ENCODE assay signal across 11 cellular contexts in the genomic region with DNA sequence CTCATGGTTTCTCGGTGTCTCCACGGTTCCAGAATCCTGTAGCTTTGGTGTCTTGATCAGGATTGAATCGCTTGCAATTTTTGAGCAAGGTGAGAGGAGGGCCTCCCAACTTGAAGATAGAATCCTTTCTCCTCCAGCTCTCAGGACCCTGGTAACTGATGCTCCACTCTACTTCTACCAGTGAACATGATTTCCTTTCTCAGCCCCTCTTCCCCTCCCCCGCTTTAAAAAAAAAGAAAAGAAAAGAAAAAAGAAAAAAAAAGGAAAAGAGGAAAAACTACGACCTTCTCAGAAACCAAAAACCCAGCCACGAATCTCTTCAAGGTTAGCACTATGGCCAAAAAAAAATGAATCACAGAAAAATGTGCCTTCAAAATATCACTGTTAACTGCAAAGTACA. TPM values are rescaled to one million over a fixed set of nuclear protein-coding genes. Genes with fewer than 3 reads are reported as not detected.
A peak's percentile ranks its signal among the peaks of the same experiment; 100 is the strongest.
DNase-seq lines count a peak whose midpoint lies in the region; ATAC-seq and TF ChIP-seq lines count a peak whose summit lies in the region.
"Had no signal": no experiment of that assay in that cellular context is flagged by ENCODE, and none has a peak within 500 bp of the region (broad histone marks: within the 10 kb centered on the region; RNA-seq: fewer than 3 reads in every experiment).

No MANE protein-coding gene starts in this region.

- no peak for DNase-seq in SK-N-SH
- DNase-seq in cardiac fibroblast (ENCODE audit: low read depth in 2 of 2): no peak
- no peak for DNase-seq in upper lobe of right lung
- DNase-seq in erythroblast (lab: John Stamatoyannopoulos, UW): no peak
- no peak for DNase-seq in NCI-H1105 (lab: John Stamatoyannopoulos, UW)

- H3K79me2 ChIP-seq in SK-N-SH (ENCODE audit: insufficient read depth): peaks cover 58% of the 10 kb centered on the region

- H3K27ac ChIP-seq in SK-N-SH (ENCODE audit: low read depth in 2 of 2, low read length in 1 of 2) (peak overlapping the region; percentile 19 to 69), mesodermal cell (ENCODE audit: low read depth, low read length, severe bottlenecking) (no peak overlapping the region), upper lobe of right lung (no peak overlapping the region)

- H3K4me3 ChIP-seq in SK-N-SH (ENCODE audit: low read depth in 2 of 2, low read length in 1 of 2) (peak overlapping the region; percentile 66 to 90), cardiac fibroblast (replicated peaks in 1 of 2; ENCODE audit: low read depth in 2 of 2, low read length in 2 of 2) (peak overlapping the region; percentile 68 to 72), mesodermal cell (ENCODE audit: extremely low read depth, insufficient read depth, low read length, poor library complexity, severe bottlenecking) (peak overlapping the region; percentile 60), upper lobe of right lung (peak overlapping the region; percentile 59)

- H3K9ac ChIP-seq in SK-N-SH: peak overlapping the region; percentile 96

- peak overlapping the region; percentile 88 for H3K4me2 ChIP-seq in SK-N-SH

- no peak for TF ChIP-seq CTCF in SK-N-SH (IDR thresholded peaks at IDR 0.05)
- no peak for TF ChIP-seq CTCF in cardiac fibroblast (IDR thresholded peaks at IDR 0.05; ENCODE audit: low read depth, low read length)
- TF ChIP-seq CTCF in upper lobe of right lung (IDR thresholded peaks at IDR 0.05): no peak

- peaks cover 53% of the 10 kb centered on the region for H4K20me1 ChIP-seq in SK-N-SH (ENCODE audit: insufficient read depth)

- no peaks in the 10 kb centered on the region for H3K9me2 ChIP-seq in SK-N-SH

- H3K36me3 ChIP-seq in SK-N-SH (replicated peaks in 1 of 2; ENCODE audit: control insufficient read depth in 1 of 2, insufficient read depth in 2 of 2, low read length in 1 of 2) (peaks cover 0 to 10% of the 10 kb centered on the region in 2 experiments), mesodermal cell (ENCODE audit: control insufficient read depth, insufficient read depth, low read length) (peaks cover 15% of the 10 kb centered on the region), upper lobe of right lung (no peaks in the 10 kb centered on the region)

- H2AFZ ChIP-seq in SK-N-SH (ENCODE audit: low read depth): 0 out of 2 replicates have a peak overlapping the region, but pooled peaks have one; percentile 84

- H3F3A ChIP-seq in SK-N-SH (replicated peaks; ENCODE audit: insufficient read depth): peaks cover 9% of the 10 kb centered on the region

- TF ChIP-seq EP300 in SK-N-SH (IDR thresholded peaks at IDR 0.05; ENCODE audit: borderline replicate concordance in 1 of 2, low read depth in 1 of 2, low read length in 1 of 2): no peak

- H3K9me3 ChIP-seq in SK-N-SH (no peaks in the 10 kb centered on the region), mesodermal cell (ENCODE audit: control insufficient read depth, low read length) (no peaks in the 10 kb centered on the region), upper lobe of right lung (no peaks in the 10 kb centered on the region)

- CTCF ChIA-PET in SK-N-SH (lab: Yijun Ruan, JAX): interaction anchor here (1.0 to 1.5 kb wide), 4 partner anchors 74 to 135 kb away, joined by 3 to 4 read pairs (median 3); no protein-coding TSS in a partner anchor

- TF ChIP-seq POLR2A in erythroblast (IDR thresholded peaks at IDR 0.05; ENCODE audit: low read length): no peak

- POLR2A ChIA-PET in SK-N-SH (lab: Yijun Ruan, JAX): interaction anchor here (1.0 kb wide), 1 partner anchor 368 kb away, joined by 4 read pairs; no protein-coding TSS in a partner anchor

- ATAC-seq in SK-N-SH treated with all-trans-retinoic acid at 6 μM for 48 hours (no peak), upper lobe of right lung (no peak), GM19395 (IDR thresholded peaks at IDR 0.05; ENCODE audit: unreplicated experiment) (no peak)

- no peak for TF ChIP-seq RAD21 in SK-N-SH (IDR thresholded peaks at IDR 0.05; ENCODE audit: low read length)

- intact Hi-C loops in upper lobe of right lung (cut with DNase I): no loop called here

- WGBS in SK-N-SH (ENCODE audit: low lambda C conversion rate): 50% methylated on average over 6 of the region's 6 CpGs
- WGBS in mesodermal cell (ENCODE audit: insufficient coverage in 2 of 2), 2 experiments: 18 to 29% methylated on average over 3 to 4 of the region's 6 CpGs

- peaks cover 15 to 30% of the 10 kb centered on the region in 2 experiments for H3K4me1 ChIP-seq in SK-N-SH (ENCODE audit: control insufficient read depth in 1 of 2, insufficient read depth in 2 of 2, low read depth in 1 of 2, low read length in 1 of 2)
- peaks cover 12% of the 10 kb centered on the region for H3K4me1 ChIP-seq in mesodermal cell (ENCODE audit: control insufficient read depth, insufficient read depth, low read length, poor library complexity, severe bottlenecking)
- H3K4me1 ChIP-seq in upper lobe of right lung: peaks cover 46% of the 10 kb centered on the region

- no peaks in the 10 kb centered on the region for H3K27me3 ChIP-seq in SK-N-SH (ENCODE audit: insufficient read depth)
- no peaks in the 10 kb centered on the region for H3K27me3 ChIP-seq in upper lobe of right lung

TF ChIP-seq in SK-N-SH, 30 proteins besides CTCF, POLR2A, EP300 and RAD21:
- TF ChIP-seq RXRA (IDR thresholded peaks at IDR 0.05; ENCODE audit: borderline replicate concordance, low read depth): no peak
- TF ChIP-seq TAF1 (IDR thresholded peaks at IDR 0.05; ENCODE audit: borderline replicate concordance, low read depth, low read length): no peak
- no peak for TF ChIP-seq USF1 (IDR thresholded peaks at IDR 0.05; ENCODE audit: borderline replicate concordance, low read depth)

TF ChIP-seq in SK-N-SH treated with all-trans-retinoic acid at 6 μM for 48 hours, 23 proteins besides CTCF, POLR2A, EP300 and RAD21:
- TF ChIP-seq ZNF8 (CRISPR knock-in tag; IDR thresholded peaks at IDR 0.05) (no peak), ISL1 (CRISPR knock-in tag; IDR thresholded peaks at IDR 0.05) (no peak), TCF4 (CRISPR knock-in tag; IDR thresholded peaks at IDR 0.05; ENCODE audit: borderline replicate concordance) (no peak), BACH2 (CRISPR knock-in tag; IDR thresholded peaks at IDR 0.05; ENCODE audit: borderline replicate concordance) (no peak), ESRRG (CRISPR knock-in tag; IDR thresholded peaks at IDR 0.05) (no peak), ZFP30 (CRISPR knock-in tag; IDR thresholded peaks at IDR 0.05) (no peak), ZFP3 (CRISPR knock-in tag; IDR thresholded peaks at IDR 0.05) (no peak), PPARA (CRISPR knock-in tag; IDR thresholded peaks at IDR 0.05; ENCODE audit: borderline replicate concordance) (no peak)
- TF ChIP-seq, protein P1, sequence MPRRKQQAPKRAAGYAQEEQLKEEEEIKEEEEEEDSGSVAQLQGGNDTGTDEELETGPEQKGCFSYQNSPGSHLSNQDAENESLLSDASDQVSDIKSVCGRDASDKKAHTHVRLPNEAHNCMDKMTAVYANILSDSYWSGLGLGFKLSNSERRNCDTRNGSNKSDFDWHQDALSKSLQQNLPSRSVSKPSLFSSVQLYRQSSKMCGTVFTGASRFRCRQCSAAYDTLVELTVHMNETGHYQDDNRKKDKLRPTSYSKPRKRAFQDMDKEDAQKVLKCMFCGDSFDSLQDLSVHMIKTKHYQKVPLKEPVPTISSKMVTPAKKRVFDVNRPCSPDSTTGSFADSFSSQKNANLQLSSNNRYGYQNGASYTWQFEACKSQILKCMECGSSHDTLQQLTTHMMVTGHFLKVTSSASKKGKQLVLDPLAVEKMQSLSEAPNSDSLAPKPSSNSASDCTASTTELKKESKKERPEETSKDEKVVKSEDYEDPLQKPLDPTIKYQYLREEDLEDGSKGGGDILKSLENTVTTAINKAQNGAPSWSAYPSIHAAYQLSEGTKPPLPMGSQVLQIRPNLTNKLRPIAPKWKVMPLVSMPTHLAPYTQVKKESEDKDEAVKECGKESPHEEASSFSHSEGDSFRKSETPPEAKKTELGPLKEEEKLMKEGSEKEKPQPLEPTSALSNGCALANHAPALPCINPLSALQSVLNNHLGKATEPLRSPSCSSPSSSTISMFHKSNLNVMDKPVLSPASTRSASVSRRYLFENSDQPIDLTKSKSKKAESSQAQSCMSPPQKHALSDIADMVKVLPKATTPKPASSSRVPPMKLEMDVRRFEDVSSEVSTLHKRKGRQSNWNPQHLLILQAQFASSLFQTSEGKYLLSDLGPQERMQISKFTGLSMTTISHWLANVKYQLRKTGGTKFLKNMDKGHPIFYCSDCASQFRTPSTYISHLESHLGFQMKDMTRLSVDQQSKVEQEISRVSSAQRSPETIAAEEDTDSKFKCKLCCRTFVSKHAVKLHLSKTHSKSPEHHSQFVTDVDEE (CRISPR knock-in tag; IDR thresholded peaks at IDR 0.05): no peak
- TF ChIP-seq, protein P2, sequence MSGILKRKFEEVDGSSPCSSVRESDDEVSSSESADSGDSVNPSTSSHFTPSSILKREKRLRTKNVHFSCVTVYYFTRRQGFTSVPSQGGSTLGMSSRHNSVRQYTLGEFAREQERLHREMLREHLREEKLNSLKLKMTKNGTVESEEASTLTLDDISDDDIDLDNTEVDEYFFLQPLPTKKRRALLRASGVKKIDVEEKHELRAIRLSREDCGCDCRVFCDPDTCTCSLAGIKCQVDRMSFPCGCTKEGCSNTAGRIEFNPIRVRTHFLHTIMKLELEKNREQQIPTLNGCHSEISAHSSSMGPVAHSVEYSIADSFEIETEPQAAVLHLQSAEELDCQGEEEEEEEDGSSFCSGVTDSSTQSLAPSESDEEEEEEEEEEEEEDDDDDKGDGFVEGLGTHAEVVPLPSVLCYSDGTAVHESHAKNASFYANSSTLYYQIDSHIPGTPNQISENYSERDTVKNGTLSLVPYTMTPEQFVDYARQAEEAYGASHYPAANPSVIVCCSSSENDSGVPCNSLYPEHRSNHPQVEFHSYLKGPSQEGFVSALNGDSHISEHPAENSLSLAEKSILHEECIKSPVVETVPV (CRISPR knock-in tag; IDR thresholded peaks at IDR 0.05): no peak

RNA-seq across cellular contexts. Expression of gene ARHGEF11, which starts 1.2 kb away (rescaled TPM):
- polyA plus RNA-seq in SK-N-SH (2012; rRNA removed): 16.8 and 19.0 TPM in 2 replicates
- polyA plus RNA-seq in SK-N-SH (2012; cell fraction: cytosol; rRNA removed): 7.6 and 11.5 TPM in 2 replicates
- polyA plus RNA-seq in SK-N-SH (2012; cell fraction: nucleus; rRNA removed): 42.4 and 42.7 TPM in 2 replicates
- 25.1 TPM for polyA plus RNA-seq in mesodermal cell (2013, experiment 1 of 2)
- 19.9 TPM for polyA plus RNA-seq in mesodermal cell (2013, experiment 2 of 2)
- 41.1 TPM for total RNA-seq in upper lobe of right lung

RNA-seq across cellular contexts. Expression of gene ETV3L, which starts 55.3 kb away (rescaled TPM):
- polyA plus RNA-seq in SK-N-SH (2012; rRNA removed): not detected in 2 replicates
- not detected in 2 replicates for polyA plus RNA-seq in SK-N-SH (2012; cell fraction: cytosol; rRNA removed)
- not detected in 2 replicates for polyA plus RNA-seq in SK-N-SH (2012; cell fraction: nucleus; rRNA removed)
- polyA plus RNA-seq in mesodermal cell (2013, experiment 1 of 2): not detected
- polyA plus RNA-seq in mesodermal cell (2013, experiment 2 of 2): not detected
- not detected for total RNA-seq in upper lobe of right lung
- total RNA-seq: dermis microvascular lymphatic vessel endothelial cell, NCI-H460, temporal lobe had no signal

Comparison
In these comparisons a context has a peak if more than half of its experiments do, and no peak if none do; other contexts are left out.
1. H3K27ac ChIP-seq: peak in SK-N-SH (2 of 2); none in mesodermal cell (single experiment) and upper lobe of right lung (single experiment).
2. Peak in every context shown above with its lines, with median percentiles within 50 percentile points of each other: H3K4me3 ChIP-seq.